8 cellular contexts compared by ENCODE assay signal in genomic region chr4:77818077-77818666, GRCh38. TPM values are rescaled to one million over a fixed set of nuclear protein-coding genes. Genes with fewer than 3 reads are reported as not detected.
DNase-seq lines count a peak whose midpoint lies in the region; ATAC-seq, FAIRE-seq and TF ChIP-seq lines count a peak whose summit lies in the region.

No MANE protein-coding gene starts in this region.

- CTCF ChIA-PET in HEK293 (lab: Yijun Ruan, JAX) (interaction anchor here (0.6 to 1.4 kb wide), 6 partner anchors 17 to 294 kb away, joined by 3 to 5 read pairs (median 4); no protein-coding TSS in a partner anchor), K562 (lab: Yijun Ruan, JAX; ENCODE audit: low intra/inter-chr PET ratio) (no interaction called here)

- FAIRE-seq in K562 (lab: Jason Lieb, UNC): peak; percentile 95

- POLR2A ChIA-PET in HEK293 (lab: Yijun Ruan, JAX): interaction anchor here (0.5 to 1.8 kb wide), 3 partner anchors 44 to 1121 kb away, joined by 3 to 11 read pairs (median 4); partner anchors contain the start of genes MRPL1 and PAQR3
- POLR2A ChIA-PET in K562 (lab: Yijun Ruan, JAX): interaction anchor here (0.9 to 3.5 kb wide), 7 partner anchors 9 to 44 kb away, joined by 3 to 22 read pairs (median 4); partner anchors contain the start of gene MRPL1

- 0% methylated on average over 19 of the region's 19 CpGs for WGBS in K562 (ENCODE audit: insufficient coverage, low coverage, missing lambda C conversion rate)

- H3K4me3 ChIP-seq in HEK293 (ENCODE audit: low read depth, low read length): peak overlapping the region; percentile 80
- H3K4me3 ChIP-seq in K562: peak overlapping the region; percentile 66

- peak overlapping the region; percentile 93 for H3K4me2 ChIP-seq in K562 (ENCODE audit: insufficient read depth, low read length)

- intact Hi-C loops in K562 (cut with micrococcal nuclease): loop anchor here (1.0 to 10.0 kb wide), 2 partner anchors 44 to 73 kb away; partner anchors contain the start of gene MRPL1

- H3K9me1 ChIP-seq in K562 (ENCODE audit: control insufficient read depth, insufficient read depth, low read length): no peaks in the 10 kb centered on the region

- H4K20me1 ChIP-seq in K562 (replicated peaks; ENCODE audit: control insufficient read depth, insufficient read depth, low read length): peaks cover 6% of the 10 kb centered on the region; the same call in 1 of the 2 replicates

- peak overlapping the region; percentile 92 for H3K27ac ChIP-seq in HEK293 (ENCODE audit: extremely low read depth, low read depth, low read length)
- H3K27ac ChIP-seq in K562 (ENCODE audit: extremely low read depth, low read depth, low read length): peak overlapping the region; percentile 81

- in situ Hi-C loops in K562 (cut with MboI): no loop called here

- TF ChIP-seq POLR2A in K562 (conservative IDR thresholded peaks at IDR 0.05): no peak

- peak overlapping the region; percentile 83 for H2AFZ ChIP-seq in K562 (ENCODE audit: low read depth, low read length)

- H3K27me3 ChIP-seq in K562 (ENCODE audit: control insufficient read depth in 2 of 2, insufficient read depth in 2 of 2, low read length in 2 of 2): no peaks in the 10 kb centered on the region

- no peaks in the 10 kb centered on the region for H3K36me3 ChIP-seq in HEK293 (ENCODE audit: control insufficient read depth in 2 of 2, insufficient read depth in 1 of 2, low read length in 2 of 2)
- H3K36me3 ChIP-seq in K562 (ENCODE audit: control insufficient read depth, insufficient read depth, low read length): no peaks in the 10 kb centered on the region; the same call in 2 of the 3 replicates

- peaks cover 73% of the 10 kb centered on the region for H3K79me2 ChIP-seq in K562 (ENCODE audit: control insufficient read depth, insufficient read depth, low read length)

- H3K9me3 ChIP-seq in HEK293 (ENCODE audit: control insufficient read depth, insufficient read depth, low read depth, low read length) (no peaks in the 10 kb centered on the region), K562 (replicated peaks; ENCODE audit: control insufficient read depth, insufficient read depth, low read depth, low read length) (no peaks in the 10 kb centered on the region)

- peak; percentile 12; the same call in 1 of the 2 replicates for TF ChIP-seq EP300 in K562 (IDR thresholded peaks at IDR 0.05; ENCODE audit: low read length)

- no peak; a peak in 1 of 4 replicates for TF ChIP-seq RAD21 in K562 (CRISPR knock-in tag; conservative IDR thresholded peaks at IDR 0.05 in 1 of 2, IDR thresholded peaks at IDR 0.05 in 1 of 2)

- DNase-seq in EL (peak; percentile 85), NCI-H146 treated with DMSO at 0.1 percent for 48 hours (lab: John Stamatoyannopoulos, UW; ENCODE audit: unreplicated experiment) (peak; percentile 67), T follicular helper cell (ENCODE audit: low read depth) (peak; percentile 42), K562 (ENCODE audit: extremely low read depth in 1 of 4, low spot score in 3 of 4) (peak; percentile 59 to 86 (median 70)), hepatic stellate cell (ENCODE audit: low spot score) (peak; percentile 86), pulmonary artery endothelial cell (ENCODE audit: low read depth, low spot score) (peak; percentile 64)

- BruUV-seq in K562 (replicated peaks; lab: Mats Ljungman, UMichigan): TSS peak; percentile 45

- ATAC-seq in K562 (peak; percentile 76), HG02970 (IDR thresholded peaks at IDR 0.05; ENCODE audit: low FRiP score, unreplicated experiment) (no peak)

- H3K4me1 ChIP-seq in HEK293 (ENCODE audit: control insufficient read depth, insufficient read depth, low read length) (0 out of 2 replicates have a peak, but pooled peaks cover 3% of the 10 kb centered on the region), K562 (replicated peaks in 1 of 2; ENCODE audit: control insufficient read depth in 2 of 2, insufficient read depth in 2 of 2, low read length in 2 of 2) (peaks cover 10 to 15% of the 10 kb centered on the region in 2 experiments; a peak in 4 of 5 replicates)

- TF ChIP-seq CTCF in HEK293 (tag by site-specific recombination; IDR thresholded peaks at IDR 0.05) (peak; percentile 47), K562 (IDR thresholded peaks at IDR 0.05 in 2 of 3, conservative IDR thresholded peaks at IDR 0.05 in 1 of 3; ENCODE audit: insufficient read depth in 2 of 3, low read depth in 1 of 3, low read length in 3 of 3) (peak; percentile 48 to 70 (median 62))

- H3K9ac ChIP-seq in K562 (ENCODE audit: insufficient read depth in 1 of 2, low read depth in 2 of 2, low read length in 2 of 2): peak overlapping the region; percentile 82 to 94

TF ChIP-seq in HEK293, 187 proteins besides CTCF, POLR2A, EP300 and RAD21 (continues in another document):
- TF ChIP-seq WT1 (tag by site-specific recombination; IDR thresholded peaks at IDR 0.05) (no peak), HOXC10 (CRISPR knock-in tag; IDR thresholded peaks at IDR 0.05) (no peak), ZNF157 (tag by site-specific recombination; IDR thresholded peaks at IDR 0.05) (no peak), PRDM1 (tag by site-specific recombination; IDR thresholded peaks at IDR 0.05) (peak; percentile 51; the same call in 1 of the 2 replicates), ZNF623 (tag by site-specific recombination; IDR thresholded peaks at IDR 0.05) (no peak), ZNF292 (tag by site-specific recombination; IDR thresholded peaks at IDR 0.05; ENCODE audit: borderline replicate concordance, low read depth) (no peak), ZNF677 (tag by site-specific recombination; IDR thresholded peaks at IDR 0.05) (no peak), ZNF2 (tag by site-specific recombination; IDR thresholded peaks at IDR 0.05) (peak; percentile 59; the same call in 1 of the 2 replicates), ZSCAN30 (tag by site-specific recombination; IDR thresholded peaks at IDR 0.05) (no peak), ZNF660 (tag by site-specific recombination; IDR thresholded peaks at IDR 0.05) (peak; percentile 9; the same call in 1 of the 2 replicates), ZNF10 (tag by site-specific recombination; IDR thresholded peaks at IDR 0.05) (no peak)

TF ChIP-seq in K562, 482 proteins besides CTCF, POLR2A, EP300 and RAD21 (continues in another document):
- TF ChIP-seq KAT7 (CRISPR knock-in tag; IDR thresholded peaks at IDR 0.05; ENCODE audit: borderline replicate concordance) (peak; percentile 59; the same call in 1 of the 2 replicates), MEIS2 (IDR thresholded peaks at IDR 0.05; ENCODE audit: partially characterized antibody) (peak; percentile 18), FOXJ3 (CRISPR knock-in tag; IDR thresholded peaks at IDR 0.05) (no peak)

RNA-seq across cellular contexts. Expression of gene CNOT6L, which starts 1.0 kb away (rescaled TPM):
- 11.9 and 31.5 TPM in 2 replicates for total RNA-seq in K562 (2011; cell fraction: chromatin; rRNA removed; ENCODE audit: low replicate concordance)
- total RNA-seq in K562 (2011; cell fraction: nucleolus; rRNA removed): 4.0 and 5.9 TPM in 2 replicates
- total RNA-seq in K562 (2011; cell fraction: nucleoplasm; rRNA removed): 10.8 and 15.5 TPM in 2 replicates
- total RNA-seq in K562 (2014; rRNA removed) (5.3 and 5.6 TPM in 2 replicates), K562 (2014; rRNA removed; fragmentation: Illumina TruSeq; extraction: Trizol) (9.8 and 12.6 TPM in 2 replicates), K562 (2015; rRNA removed; fragmentation: Illumina TruSeq; extraction: Trizol) (6.5 and 7.2 TPM in 2 replicates), K562 (2021) (27.9 TPM in 2 replicates), pulmonary artery endothelial cell (35.9 and 42.1 TPM in 2 replicates)
- polyA plus RNA-seq in K562 (2011; rRNA removed) (10.3 and 10.8 TPM in 2 replicates), K562 (2014; fragmentation: Illumina TruSeq; extraction: Trizol) (12.2 and 13.5 TPM in 2 replicates), K562 (2014; fragmentation: Nextera tagmentation; extraction: Ambion mirVana) (1 to 10 TPM; 3.9 to 6.0 TPM), K562 (2014; rRNA removed) (3.7 and 4.2 TPM in 2 replicates)
- 2.5 and 6.5 TPM in 2 replicates for polyA plus RNA-seq in K562 (2011; cell fraction: cytosol; rRNA removed)
- 7.9 and 10.8 TPM in 2 replicates for polyA plus RNA-seq in K562 (2011; cell fraction: nucleus; rRNA removed)
- polyA plus RNA-seq in K562 (2012): 8.7 and 13.6 TPM in 2 replicates
- 39.9 and 61.7 TPM in 2 replicates for polyA minus RNA-seq in K562 (2011; rRNA and poly(A)+ RNA removed)
- polyA minus RNA-seq in K562 (2011; cell fraction: cytosol; rRNA and poly(A)+ RNA removed): 23.6 and 30.9 TPM in 2 replicates
- 9.7 and 20.7 TPM in 2 replicates for polyA minus RNA-seq in K562 (2011; cell fraction: nucleus; rRNA and poly(A)+ RNA removed)

RNA-seq across cellular contexts. Expression of gene MRPL1, which starts 44.5 kb away (rescaled TPM):
- 8.6 and 30.8 TPM in 2 replicates for total RNA-seq in K562 (2011; cell fraction: chromatin; rRNA removed; ENCODE audit: low replicate concordance)
- total RNA-seq in K562 (2011; cell fraction: nucleolus; rRNA removed): 4.7 and 6.3 TPM in 2 replicates
- 12.1 and 13.1 TPM in 2 replicates for total RNA-seq in K562 (2011; cell fraction: nucleoplasm; rRNA removed)
- total RNA-seq in K562 (2014; rRNA removed) (32.9 and 38.4 TPM in 2 replicates), K562 (2014; rRNA removed; fragmentation: Illumina TruSeq; extraction: Trizol) (75.6 and 85.8 TPM in 2 replicates), K562 (2015; rRNA removed; fragmentation: Illumina TruSeq; extraction: Trizol) (63.4 and 64.7 TPM in 2 replicates), K562 (2021) (52.1 and 56.6 TPM in 2 replicates), pulmonary artery endothelial cell (28.4 and 48.8 TPM in 2 replicates)
- polyA plus RNA-seq in K562 (2011; rRNA removed) (35.7 and 62.6 TPM in 2 replicates), K562 (2014; fragmentation: Illumina TruSeq; extraction: Trizol) (48.1 and 53.7 TPM in 2 replicates), K562 (2014; fragmentation: Nextera tagmentation; extraction: Ambion mirVana) (10 to 100 TPM; 65.4 to 75.7 TPM), K562 (2014; rRNA removed) (43.7 and 63.7 TPM in 2 replicates)
- 3.9 and 9.9 TPM in 2 replicates for polyA plus RNA-seq in K562 (2011; cell fraction: cytosol; rRNA removed)
- 4.7 and 10.0 TPM in 2 replicates for polyA plus RNA-seq in K562 (2011; cell fraction: nucleus; rRNA removed)
- polyA plus RNA-seq in K562 (2012): 24.1 and 62.5 TPM in 2 replicates
- 30.7 and 32.7 TPM in 2 replicates for polyA minus RNA-seq in K562 (2011; rRNA and poly(A)+ RNA removed)
- polyA minus RNA-seq in K562 (2011; cell fraction: cytosol; rRNA and poly(A)+ RNA removed): 9.6 and 13.6 TPM in 2 replicates
- 10.5 and 19.3 TPM in 2 replicates for polyA minus RNA-seq in K562 (2011; cell fraction: nucleus; rRNA and poly(A)+ RNA removed)
